8 cellular contexts compared by ENCODE assay signal in genomic region chr1:6491480-6491962, GRCh38. TPM values are rescaled to one million over a fixed set of nuclear protein-coding genes. Genes with fewer than 3 reads are reported as not detected.
DNase-seq lines count a peak whose midpoint lies in the region; ATAC-seq and TF ChIP-seq lines count a peak whose summit lies in the region.

TSS of gene PLEKHG5 (minus strand) at chr1:6491667. CDS start at chr1:6477571, 14,096 bp downstream.

- H3K4me1 ChIP-seq in Caco-2 (peaks cover 11% of the 10 kb centered on the region; the same call in 1 of the 2 replicates), lung (ENCODE audit: control insufficient read depth in 2 of 2, insufficient read depth in 2 of 2, low read length in 2 of 2) (peaks cover 0 to 9% of the 10 kb centered on the region in 2 donors)

- DNase-seq in Caco-2 (no peak), NCI-H226 (peak; percentile 80), coronary artery (ENCODE audit: low spot score) (no peak), lung (ENCODE audit: low spot score) (no peak), type B pancreatic cell (ENCODE audit: extremely low spot score, unreplicated experiment) (no peak), left lobe of liver (ENCODE audit: low spot score) (no peak), dedifferentiated amniotic fluid mesenchymal stem cell (ENCODE audit: extremely low spot score) (no peak)

- H3K27me3 ChIP-seq in Caco-2 (replicated peaks; ENCODE audit: control insufficient read depth, insufficient read depth, low read length) (no peaks in the 10 kb centered on the region), lung (ENCODE audit: control insufficient read depth, insufficient read depth) (no peaks in the 10 kb centered on the region)

- H3K27ac Mint-ChIP-seq in Caco-2 (ENCODE audit: unreplicated experiment) (peak within 1 kb of the TSS; percentile 84), type B pancreatic cell (peak within 1 kb of the TSS; percentile 81)

- CTCF ChIA-PET in Caco-2 (lab: Charles Lee) = interaction anchor here (0.6 to 3.2 kb wide), 4 partner anchors 68 to 246 kb away, joined by 3 to 16 read pairs (median 3); partner anchors contain the start of gene HES2

- no peaks in the 10 kb centered on the region for H3K36me3 ChIP-seq in Caco-2 (ENCODE audit: control insufficient read depth, insufficient read depth, low read length)
- no peaks in the 10 kb centered on the region for H3K36me3 ChIP-seq in lung (ENCODE audit: control insufficient read depth in 2 of 2, insufficient read depth in 2 of 2, low read length in 2 of 2)

- no peaks in the 10 kb centered on the region for H3K27me3 Mint-ChIP-seq in Caco-2 (ENCODE audit: insufficient read depth, unreplicated experiment)
- H3K27me3 Mint-ChIP-seq in type B pancreatic cell = peaks cover under 1% of the 10 kb centered on the region

- H3K4me3 Mint-ChIP-seq in Caco-2 (ENCODE audit: unreplicated experiment) (peak within 1 kb of the TSS; percentile 88), type B pancreatic cell (peak within 1 kb of the TSS; percentile 89)

- intact Hi-C loops in Caco-2 (cut with micrococcal nuclease; ENCODE audit: unreplicated experiment) = loop anchor here (5.0 to 10.0 kb wide), 2 partner anchors 113 to 244 kb away; partner anchors contain the start of gene KLHL21

- POLR2A ChIA-PET in Caco-2 (lab: Charles Lee) = no interaction called here

- BruUV-seq in Caco-2 (replicated peaks; lab: Mats Ljungman, UMichigan) = no TSS peak

- ATAC-seq in lung (ENCODE audit: insufficient read depth, low FRiP score) (no peak), left lobe of liver (no peak), HG03442 (IDR thresholded peaks at IDR 0.05; ENCODE audit: unreplicated experiment) (no peak)

- TF ChIP-seq CTCF in Caco-2 (IDR thresholded peaks at IDR 0.05; ENCODE audit: insufficient read depth in 1 of 2, low read depth in 1 of 2, low read length in 1 of 2, severe bottlenecking in 1 of 2, unreplicated experiment in 1 of 2) (no peak), coronary artery (IDR thresholded peaks at IDR 0.05) (no peak), lung (IDR thresholded peaks at IDR 0.05; ENCODE audit: control extremely low read depth, extremely low read depth) (no peak), type B pancreatic cell (conservative IDR thresholded peaks at IDR 0.05) (no peak)

- no peaks in the 10 kb centered on the region for H3K9me3 Mint-ChIP-seq in Caco-2 (ENCODE audit: unreplicated experiment)
- H3K9me3 Mint-ChIP-seq in type B pancreatic cell = no peaks in the 10 kb centered on the region

- H3K27ac ChIP-seq in coronary artery (peak within 1 kb of the TSS in 1 of 2 donors; percentile 42), lung (ENCODE audit: low read depth in 1 of 2, low read length in 1 of 2) (peak within 1 kb of the TSS; percentile 33 to 74)

- no peaks in the 10 kb centered on the region for H3K9me3 ChIP-seq in Caco-2
- no peaks in the 10 kb centered on the region for H3K9me3 ChIP-seq in lung (ENCODE audit: control insufficient read depth in 2 of 2, insufficient read depth in 1 of 2, low read length in 1 of 2)

- peaks cover 9% of the 10 kb centered on the region for H3K4me1 Mint-ChIP-seq in Caco-2 (ENCODE audit: low read depth, unreplicated experiment)
- H3K4me1 Mint-ChIP-seq in type B pancreatic cell (ENCODE audit: unreplicated experiment) = peaks cover 28% of the 10 kb centered on the region

- WGBS in lung, 2 donors = 79 to 90% methylated on average over 6 of the region's 6 CpGs

- H3K4me3 ChIP-seq in Caco-2 (ENCODE audit: low read depth, low read length) (peak within 1 kb of the TSS; percentile 53), coronary artery (peak within 1 kb of the TSS; percentile 75), lung (peak within 1 kb of the TSS; percentile 33)

- H3K36me3 Mint-ChIP-seq in Caco-2 (ENCODE audit: insufficient read depth, unreplicated experiment) (no peaks in the 10 kb centered on the region), type B pancreatic cell (no peaks in the 10 kb centered on the region)

RNA-seq across cellular contexts. Expression of gene PLEKHG5, which starts in this region (rescaled TPM):
- total RNA-seq in Caco-2 (2022) = 11.6 and 12.2 TPM in 2 replicates
- total RNA-seq in lung = 10 to 100 TPM; 11.2 to 22.9 TPM
- polyA plus RNA-seq in lung = 1 to 10 TPM; 3.4 to 8.7 TPM
- total RNA-seq in type B pancreatic cell (ENCODE audit: low replicate concordance) = 28.5 and 30.6 TPM in 2 replicates
- 1.1 TPM for total RNA-seq in left lobe of liver
